In genomic region chr3:105967117-105967516, GRCh38 we compare ENCODE assay signal across 16 cellular contexts.
DNase-seq lines count a peak whose midpoint lies in the region; ATAC-seq, FAIRE-seq and TF ChIP-seq lines count a peak whose summit lies in the region.
"Had no signal": no experiment of that assay in that cellular context is flagged by ENCODE, and none has a peak within 500 bp of the region (broad histone marks: within the 10 kb centered on the region; RNA-seq: fewer than 3 reads in every experiment).

No MANE protein-coding gene starts in this region.

- H3K4me2 ChIP-seq in A549 = 0 out of 3 replicates have a peak overlapping the region, but pooled peaks have one; percentile 4

- no peak overlapping the region for H3K4me3 ChIP-seq in A549

- peaks cover 16% of the 10 kb centered on the region; the same call in 1 of the 3 replicates for H3K4me1 ChIP-seq in A549

- DNase-seq in A549 (ENCODE audit: low read depth in 1 of 2, low spot score in 1 of 2) (peak in 1 of 2 experiments; percentile 51), HT-29 (ENCODE audit: low spot score) (peak; percentile 72), left cardiac atrium (no peak)
- DNase-seq in activated naive CD4-positive, alpha-beta T cell treated with Interleukin-2 at 50 U/mL for 16 hours = no peak
- no peak for DNase-seq in stimulated activated CD4-positive, alpha-beta T cell treated with anti-CD3 and anti-CD28 coated beads, Interleukin-2, amount 100 ng/mL, for 24 hours
- DNase-seq: activated CD4-positive, alpha-beta memory T cell treated with anti-CD3 and anti-CD28 coated beads for 36 hours; effector memory CD4-positive, alpha-beta T cell; NCI-H1436 treated with DMSO at 0.1 percent for 48 hours; NCI-H526 treated with DMSO at 0.1 percent for 48 hours; substantia nigra; T1000 had no signal

- peaks cover 21% of the 10 kb centered on the region; the same call in 2 of the 3 replicates for H3K9me3 ChIP-seq in A549

- FAIRE-seq in A549 (lab: Jason Lieb, UNC) = no peak
- FAIRE-seq: D721Med had no signal

- 0% methylated on average over 1 of the region's 1 CpG for WGBS in A549 (ENCODE audit: missing lambda C conversion rate)

- peak in 1 of 2 experiments; percentile 85; a peak in 4 of 6 replicates for ATAC-seq in A549
- peak; percentile 78 to 79 for ATAC-seq in left cardiac atrium
- no peak for ATAC-seq in HG02678 (IDR thresholded peaks at IDR 0.05; ENCODE audit: unreplicated experiment)
- ATAC-seq in GM18517 (IDR thresholded peaks at IDR 0.05; ENCODE audit: unreplicated experiment) = no peak
- ATAC-seq: activated T-helper 17 cell treated with anti-CD3 and anti-CD28 coated beads, Interleukin-2, amount 50 U/mL, for 72 hours had no signal

- POLR2A ChIA-PET in A549 (lab: Yijun Ruan, JAX) = no interaction called here

- TF ChIP-seq RAD21 in A549 (conservative IDR thresholded peaks at IDR 0.05 in 1 of 2, IDR thresholded peaks at IDR 0.05 in 1 of 2) = no peak

- intact Hi-C loops in left cardiac atrium (cut with DNase I) = no loop called here

- peak overlapping the region in 1 of 2 experiments; percentile 31; a peak in 1 of 6 replicates for H3K27ac ChIP-seq in A549
- peak overlapping the region; percentile 50 for H3K27ac ChIP-seq in VCaP

- TF ChIP-seq CTCF in A549 (IDR thresholded peaks at IDR 0.05) (no peak), VCaP (conservative IDR thresholded peaks at IDR 0.05) (no peak)

- TF ChIP-seq POLR2A in A549 (IDR thresholded peaks at IDR 0.05; ENCODE audit: low read length) = no peak

- CTCF ChIA-PET in A549 (lab: Yijun Ruan, JAX) = interaction anchor here (1.0 kb wide), 1 partner anchor 15 kb away, joined by 3 read pairs; no protein-coding TSS in a partner anchor

- TF ChIP-seq EP300 in A549 (IDR thresholded peaks at IDR 0.05) = no peak

TF ChIP-seq in A549, 52 proteins besides CTCF, POLR2A, EP300 and RAD21:
- TF ChIP-seq GATA3 (IDR thresholded peaks at IDR 0.05; ENCODE audit: borderline replicate concordance) (peak; percentile 38; the same call in 1 of the 2 replicates), MAFK (IDR thresholded peaks at IDR 0.05; ENCODE audit: partially characterized antibody) (no peak)

Comparison
In these comparisons a context has a peak if more than half of its experiments do, and no peak if none do; other contexts are left out.
1. ATAC-seq: peak in left cardiac atrium (2 of 2); none in HG02678 (single experiment) and GM18517 (single experiment).